ENCODE assay signal across 26 cellular contexts in the genomic region with DNA sequence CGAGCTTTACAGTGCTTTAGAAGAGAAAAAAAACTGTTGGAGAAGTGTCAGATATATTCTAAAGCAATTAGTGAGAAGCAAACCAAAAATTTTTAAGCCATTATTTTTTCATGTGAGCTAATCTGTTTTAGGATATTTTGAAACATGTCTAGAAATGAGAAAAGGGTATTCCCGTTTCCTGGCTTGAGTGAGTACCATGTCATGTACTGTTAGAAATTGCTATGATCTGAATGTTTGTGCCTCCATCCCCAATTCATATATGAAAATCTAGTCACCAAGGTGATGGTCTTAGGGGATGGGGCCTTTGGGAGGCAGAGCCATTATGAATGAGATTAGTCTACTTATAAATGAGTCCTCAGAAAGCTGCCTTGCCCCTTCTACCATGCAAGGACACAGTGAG.
A peak's percentile ranks its signal among the peaks of the same experiment; 100 is the strongest.
DNase-seq lines count a peak whose midpoint lies in the region; ATAC-seq and FAIRE-seq lines count a peak whose summit lies in the region.
"Had no signal": no experiment of that assay in that cellular context is flagged by ENCODE, and none has a peak within 500 bp of the region (broad histone marks: within the 10 kb centered on the region; RNA-seq: fewer than 3 reads in every experiment).

No MANE protein-coding gene starts in this region.

- no peak for FAIRE-seq in GM19239 (lab: Jason Lieb, UNC)
- FAIRE-seq: A549, D721Med, GM12892, GM18507, H1 had no signal

- no peaks in the 10 kb centered on the region for H3K4me1 Mint-ChIP-seq in stimulated activated naive CD8-positive, alpha-beta T cell treated with anti-CD3 and anti-CD28 coated beads, Interleukin-15, amount 100 ng/mL, for 72 hours
- H3K4me1 Mint-ChIP-seq: CD14-positive monocyte; CD8-positive, alpha-beta memory T cell had no signal

- H3K9me3 Mint-ChIP-seq in stimulated activated naive CD8-positive, alpha-beta T cell treated with anti-CD3 and anti-CD28 coated beads, Interleukin-15, amount 100 ng/mL, for 72 hours = peaks cover 4 to 7% of the 10 kb centered on the region in 2 donors
- H3K9me3 Mint-ChIP-seq: CD14-positive monocyte had no signal

- H3K27ac Mint-ChIP-seq in stimulated activated naive CD8-positive, alpha-beta T cell treated with anti-CD3 and anti-CD28 coated beads, Interleukin-15, amount 100 ng/mL, for 72 hours = no peak overlapping the region
- H3K27ac Mint-ChIP-seq: CD14-positive monocyte; CD4-positive, alpha-beta T cell; CD8-positive, alpha-beta memory T cell had no signal

- H3K27me3 Mint-ChIP-seq in stimulated activated naive CD8-positive, alpha-beta T cell treated with anti-CD3 and anti-CD28 coated beads, Interleukin-15, amount 100 ng/mL, for 72 hours = no peaks in the 10 kb centered on the region
- H3K27me3 Mint-ChIP-seq: CD4-positive, alpha-beta T cell; CD8-positive, alpha-beta memory T cell had no signal

- no peak overlapping the region for H3K4me3 Mint-ChIP-seq in stimulated activated naive CD8-positive, alpha-beta T cell treated with anti-CD3 and anti-CD28 coated beads, Interleukin-15, amount 100 ng/mL, for 72 hours
- H3K4me3 Mint-ChIP-seq: CD14-positive monocyte; CD4-positive, alpha-beta T cell; CD8-positive, alpha-beta memory T cell had no signal

- ATAC-seq in GM18858 (IDR thresholded peaks at IDR 0.05; ENCODE audit: unreplicated experiment) = peak; percentile 57
- peak; percentile 78 for ATAC-seq in HG02610 (IDR thresholded peaks at IDR 0.05; ENCODE audit: unreplicated experiment)
- peak; percentile 43 for ATAC-seq in HG02981 (IDR thresholded peaks at IDR 0.05; ENCODE audit: unreplicated experiment)
- no peak for ATAC-seq in stimulated activated naive CD8-positive, alpha-beta T cell treated with anti-CD3 and anti-CD28 coated beads, Interleukin-15, amount 100 ng/mL, for 72 hours
- ATAC-seq in HG02678 (IDR thresholded peaks at IDR 0.05; ENCODE audit: unreplicated experiment) = no peak
- ATAC-seq: A549 had no signal

- DNase-seq in GM19239 (ENCODE audit: insufficient read length, low spot score) (no peak), NCI-H774 (lab: John Stamatoyannopoulos, UW) (no peak)
- DNase-seq in stimulated activated naive CD8-positive, alpha-beta T cell treated with anti-CD3 and anti-CD28 coated beads, Interleukin-15, amount 100 ng/mL, for 72 hours = no peak
- DNase-seq: 8988T; ACHN; AML-193; BE2C; CD4-positive, alpha-beta T cell; CD8-positive, alpha-beta memory T cell; DMS 273 treated with DMSO at 0.1 percent for 48 hours; DMS79; EL; GDM1; GM23248; H7; HCEC 1CT had no signal

Comparison
In these comparisons a context has a peak if more than half of its experiments do, and no peak if none do; other contexts are left out.
1. ATAC-seq: peak in GM18858 (single experiment), HG02610 (single experiment) and HG02981 (single experiment); none in stimulated activated naive CD8-positive, alpha-beta T cell treated with anti-CD3 and anti-CD28 coated beads, Interleukin-15, amount 100 ng/mL, for 72 hours (single experiment) and HG02678 (single experiment).